9 cellular contexts compared by ENCODE assay signal in genomic region chr2:28395334-28396061, GRCh38. TPM values are rescaled to one million over a fixed set of nuclear protein-coding genes. Genes with fewer than 3 reads are reported as not detected.
DNase-seq lines count a peak whose midpoint lies in the region; ATAC-seq and TF ChIP-seq lines count a peak whose summit lies in the region.
"Had no signal": no experiment of that assay in that cellular context is flagged by ENCODE, and none has a peak within 500 bp of the region (broad histone marks: within the 10 kb centered on the region; RNA-seq: fewer than 3 reads in every experiment).

No MANE protein-coding gene starts in this region.

- no peak overlapping the region for H4K12ac ChIP-seq in trophoblast cell (ENCODE audit: low read depth, low read length)

- intact Hi-C loops in Calu3 (cut with micrococcal nuclease; ENCODE audit: unreplicated experiment) (loop anchor here (1.0 to 10.0 kb wide), 9 partner anchors 113 to 693 kb away; no protein-coding TSS in a partner anchor), esophagus squamous epithelium (cut with DNase I) (loop anchor here (10.0 kb wide), 2 partner anchors 441 to 681 kb away; no protein-coding TSS in a partner anchor)

- peak overlapping the region; percentile 72 for H2BK12ac ChIP-seq in trophoblast cell (ENCODE audit: low read length)

- no peak overlapping the region for H3K23ac ChIP-seq in trophoblast cell (ENCODE audit: low read length)

- peaks cover 46% of the 10 kb centered on the region for H3K79me2 ChIP-seq in trophoblast cell (ENCODE audit: control insufficient read depth, insufficient read depth, low read length, poor library complexity)

- H3K27me3 ChIP-seq in esophagus squamous epithelium = no peaks in the 10 kb centered on the region
- no peaks in the 10 kb centered on the region for H3K27me3 ChIP-seq in trophoblast cell (ENCODE audit: insufficient read depth, low read length)

- in situ Hi-C loops in KBM-7 (cut with MboI; ENCODE audit: low pct_unique_long_range_greater_than_20kb, low sequenced_read_pairs) = no loop called here

- peaks cover 29% of the 10 kb centered on the region for H3K4me1 Mint-ChIP-seq in Calu3 (ENCODE audit: low read depth, unreplicated experiment)

- no peaks in the 10 kb centered on the region for H3K27me3 Mint-ChIP-seq in Calu3 (ENCODE audit: unreplicated experiment)
- H3K27me3 Mint-ChIP-seq: stimulated activated naive CD8-positive, alpha-beta T cell treated with anti-CD3 and anti-CD28 coated beads, Interleukin-15, Interleukin-2, amounts not matched to agents 100 ng/mL and 50 ng/mL, for 24 hours had no signal

- peak overlapping the region; percentile 92 for H3K4ac ChIP-seq in trophoblast cell (ENCODE audit: low read depth, low read length)

- H4K91ac ChIP-seq in trophoblast cell (ENCODE audit: low read depth, low read length) = peak overlapping the region; percentile 8

- CTCF ChIA-PET in Calu3 (lab: Charles Lee) = interaction anchor here (0.7 to 1.8 kb wide), 2 partner anchors 115 to 609 kb away, joined by 4 to 6 read pairs; no protein-coding TSS in a partner anchor

- H3K9me3 ChIP-seq in esophagus squamous epithelium (no peaks in the 10 kb centered on the region), trophoblast cell (ENCODE audit: insufficient read depth, low read depth, low read length) (no peaks in the 10 kb centered on the region)

- BruUV-seq in Calu3 (replicated peaks; lab: Mats Ljungman, UMichigan) = TSS peak; percentile 8

- no peak overlapping the region for H2AK5ac ChIP-seq in trophoblast cell (ENCODE audit: low read length)

- WGBS in esophagus squamous epithelium, 2 donors = 8 to 11% methylated on average over 11 to 13 of the region's 15 CpGs
- no CpG with 5 or more reads among the region's 15 CpGs for WGBS in trophoblast cell (ENCODE audit: extremely low coverage, insufficient coverage, insufficient read length)

- DNase-seq in Calu3 (no peak), OCI-M1 (lab: John Stamatoyannopoulos, UW) (peak; percentile 22), esophagus squamous epithelium (lab: John Stamatoyannopoulos, UW) (no peak), trophoblast cell (peak; percentile 72 to 83), KBM-7 (no peak)
- DNase-seq in activated CD4-positive, alpha-beta T cell treated with anti-CD3 and anti-CD28 coated beads for 48 hours = no peak

- H3K4me2 ChIP-seq in trophoblast cell (ENCODE audit: low read length) = peak overlapping the region; percentile 78

- no peaks in the 10 kb centered on the region for H3K9me3 Mint-ChIP-seq in Calu3 (ENCODE audit: low read depth, unreplicated experiment)
- H3K9me3 Mint-ChIP-seq: stimulated activated naive CD8-positive, alpha-beta T cell treated with anti-CD3 and anti-CD28 coated beads, Interleukin-15, Interleukin-2, amounts not matched to agents 100 ng/mL and 50 ng/mL, for 24 hours had no signal

- peak overlapping the region; percentile 17 for H4K8ac ChIP-seq in trophoblast cell (ENCODE audit: low read depth, low read length)

- H3K14ac ChIP-seq in trophoblast cell (ENCODE audit: low read length) = peak overlapping the region; percentile 66

- peak overlapping the region; percentile 84 to 98 (median 97) for H3K4me3 ChIP-seq in esophagus squamous epithelium
- peak overlapping the region; percentile 83 for H3K4me3 ChIP-seq in trophoblast cell (ENCODE audit: low read depth, low read length)

- TF ChIP-seq CTCF in Calu3 (IDR thresholded peaks at IDR 0.05; ENCODE audit: unreplicated experiment) (no peak), esophagus squamous epithelium (IDR thresholded peaks at IDR 0.05) (no peak)

- H3K36me3 Mint-ChIP-seq in Calu3 (ENCODE audit: insufficient read depth, unreplicated experiment) = peaks cover 25% of the 10 kb centered on the region

- H3K36me3 ChIP-seq in esophagus squamous epithelium = peaks cover 0 to 43% (median 5%) of the 10 kb centered on the region in 3 donors
- peaks cover 4 to 10% of the 10 kb centered on the region in 2 experiments for H3K36me3 ChIP-seq in trophoblast cell (ENCODE audit: control insufficient read depth in 1 of 2, insufficient read depth in 2 of 2, low read length in 2 of 2)

- peak overlapping the region; percentile 69 for H3K18ac ChIP-seq in trophoblast cell (ENCODE audit: low read length)

- H2AFZ ChIP-seq in trophoblast cell (ENCODE audit: insufficient read depth, low read length, poor library complexity) = no peak overlapping the region

- H3K9ac ChIP-seq in trophoblast cell (ENCODE audit: low read length) = peak overlapping the region; percentile 65

- ATAC-seq in GM21825 (IDR thresholded peaks at IDR 0.05; ENCODE audit: unreplicated experiment) (no peak), GM19467 (IDR thresholded peaks at IDR 0.05; ENCODE audit: unreplicated experiment) (no peak)

- peak overlapping the region; percentile 22 for H2BK120ac ChIP-seq in trophoblast cell (ENCODE audit: insufficient read depth, low read length, poor library complexity)

- H3K27ac Mint-ChIP-seq in Calu3 (ENCODE audit: unreplicated experiment) = no peak overlapping the region
- H3K27ac Mint-ChIP-seq: stimulated activated naive CD8-positive, alpha-beta T cell treated with anti-CD3 and anti-CD28 coated beads, Interleukin-15, Interleukin-2, amounts not matched to agents 100 ng/mL and 50 ng/mL, for 24 hours had no signal

- no peak overlapping the region for H3K4me3 Mint-ChIP-seq in Calu3 (ENCODE audit: low read depth, unreplicated experiment)
- H3K4me3 Mint-ChIP-seq: stimulated activated naive CD8-positive, alpha-beta T cell treated with anti-CD3 and anti-CD28 coated beads, Interleukin-15, Interleukin-2, amounts not matched to agents 100 ng/mL and 50 ng/mL, for 24 hours had no signal

- H3K4me1 ChIP-seq in esophagus squamous epithelium (peaks cover 28 to 53% (median 30%) of the 10 kb centered on the region in 3 donors), trophoblast cell (ENCODE audit: control insufficient read depth in 1 of 2, insufficient read depth in 2 of 2, low read length in 2 of 2) (peaks cover 11 to 23% of the 10 kb centered on the region in 2 experiments)

- H2BK5ac ChIP-seq in trophoblast cell (ENCODE audit: low read depth, low read length, poor library complexity) = peak overlapping the region; percentile 70

- peak in 2 of 4 donors; percentile 68 to 80 for TF ChIP-seq POLR2A in esophagus squamous epithelium (IDR thresholded peaks at IDR 0.05)

- H3K79me1 ChIP-seq in trophoblast cell (ENCODE audit: low read length) = peaks cover 46% of the 10 kb centered on the region

- H3K27ac ChIP-seq in esophagus squamous epithelium = peak overlapping the region; percentile 100
- peak overlapping the region; percentile 45 for H3K27ac ChIP-seq in trophoblast cell (ENCODE audit: low read depth, low read length)

RNA-seq across cellular contexts. Expression of gene FOSL2, which starts 2.8 kb away (rescaled TPM):
- total RNA-seq in Calu3 (2022) = 53.7 and 57.3 TPM in 2 replicates
- 100 to 1,000 TPM; 100 to 234 (median 144) TPM for total RNA-seq in esophagus squamous epithelium
- polyA plus RNA-seq in trophoblast cell (2013) = 25.9 and 27.5 TPM in 2 replicates

Comparison
In these comparisons a context has a peak if more than half of its experiments do, and no peak if none do; other contexts are left out.
1. DNase-seq: peak in OCI-M1 (single experiment) and trophoblast cell (2 of 2); none in Calu3 (single experiment), esophagus squamous epithelium (single experiment), KBM-7 (single experiment) and activated CD4-positive, alpha-beta T cell treated with anti-CD3 and anti-CD28 coated beads for 48 hours (single experiment).